Comparison of ENCODE assay signal across 11 cellular contexts in the genomic region with DNA sequence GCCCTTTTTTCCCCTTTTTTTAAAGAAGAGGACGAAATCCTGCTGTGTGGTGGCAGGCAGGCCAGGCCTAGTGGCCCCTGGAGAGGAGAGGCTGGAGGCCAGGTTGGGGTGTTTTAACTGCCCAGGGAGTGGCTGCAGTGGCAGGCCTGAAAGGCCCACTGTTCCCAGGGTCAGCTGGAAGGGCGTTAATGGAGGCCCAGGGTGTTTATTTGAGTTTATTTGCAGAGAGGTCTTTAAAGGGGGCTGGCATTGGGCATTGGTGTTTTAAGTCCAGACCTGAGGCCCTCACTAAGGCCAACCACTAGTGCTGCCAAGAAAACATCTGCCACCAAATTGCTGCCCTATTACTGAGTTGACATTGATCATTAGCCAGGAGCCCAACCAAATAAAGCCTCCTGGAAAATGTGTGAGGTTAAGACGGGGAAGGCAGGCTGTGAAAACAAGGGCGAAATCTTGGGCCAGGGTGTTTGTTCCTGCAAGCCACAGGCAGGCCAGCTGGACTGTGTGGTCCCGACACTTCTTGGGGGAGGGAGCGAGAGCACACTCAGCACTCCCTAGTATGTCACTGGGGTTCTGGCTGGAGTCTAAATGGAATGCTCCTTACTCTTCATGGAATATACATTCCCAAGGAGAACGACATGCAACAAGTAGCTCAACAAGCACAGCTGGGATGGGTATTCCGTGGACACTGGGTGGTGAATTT. TPM values are rescaled to one million over a fixed set of nuclear protein-coding genes. Genes with fewer than 3 reads are reported as not detected.
DNase-seq lines count a peak whose midpoint lies in the region; ATAC-seq, FAIRE-seq and TF ChIP-seq lines count a peak whose summit lies in the region.
"Had no signal": no experiment of that assay in that cellular context is flagged by ENCODE, and none has a peak within 500 bp of the region (broad histone marks: within the 10 kb centered on the region; RNA-seq: fewer than 3 reads in every experiment).

No MANE protein-coding gene starts in this region.

- POLR2A ChIA-PET in HEK293 (lab: Yijun Ruan, JAX), result no interaction called here

- no peaks in the 10 kb centered on the region for H3K36me3 ChIP-seq in HEK293 (ENCODE audit: control insufficient read depth in 2 of 2, insufficient read depth in 1 of 2, low read length in 2 of 2)
- no peaks in the 10 kb centered on the region for H3K36me3 ChIP-seq in hepatocyte (replicated peaks; ENCODE audit: insufficient read depth, low read depth)
- H3K36me3 ChIP-seq in BE2C, result no peaks in the 10 kb centered on the region

- TF ChIP-seq CTCF in HEK293 (tag by site-specific recombination; IDR thresholded peaks at IDR 0.05) (no peak), hepatocyte (IDR thresholded peaks at IDR 0.05; ENCODE audit: poor library complexity) (no peak), BE2C (IDR thresholded peaks at IDR 0.05; ENCODE audit: low read depth, low read length) (no peak)

- peaks cover 84% of the 10 kb centered on the region for H3K79me2 ChIP-seq in hepatocyte

- H3K27ac ChIP-seq in HEK293 (ENCODE audit: extremely low read depth, low read depth, low read length), result no peak overlapping the region
- peak overlapping the region; percentile 65 for H3K27ac ChIP-seq in hepatocyte

- peaks cover 70% of the 10 kb centered on the region for H4K20me1 ChIP-seq in hepatocyte (ENCODE audit: insufficient read depth, poor library complexity, severe bottlenecking)

- no peaks in the 10 kb centered on the region for H3K36me3 Mint-ChIP-seq in activated naive CD8-positive, alpha-beta T cell

- no peak for DNase-seq in hepatocyte (ENCODE audit: low spot score)
- peak; percentile 13 for DNase-seq in renal cortical epithelial cell (ENCODE audit: low read depth)
- DNase-seq in stimulated activated naive CD4-positive, alpha-beta T cell (lab: John Stamatoyannopoulos, UW), result no peak
- DNase-seq in BE2C, result no peak
- no peak for DNase-seq in GM12892 (ENCODE audit: insufficient read length)
- DNase-seq: DMS53; stimulated activated CD8-positive, alpha-beta memory T cell treated with anti-CD3 and anti-CD28 coated beads, Interleukin-4, amount 100 ng/mL, for 48 hours had no signal

- H3K4me3 ChIP-seq in HEK293 (ENCODE audit: low read depth, low read length) (no peak overlapping the region), hepatocyte (no peak overlapping the region), BE2C (ENCODE audit: low read depth, low read length) (no peak overlapping the region)

- no peaks in the 10 kb centered on the region for H3K9me3 Mint-ChIP-seq in activated naive CD8-positive, alpha-beta T cell (ENCODE audit: low read depth)

- CTCF ChIA-PET in HEK293 (lab: Yijun Ruan, JAX), result interaction anchor here (0.7 to 1.3 kb wide), 2 partner anchors 46 to 57 kb away, joined by 3 to 5 read pairs; no protein-coding TSS in a partner anchor

- peak overlapping the region; percentile 86 for H3K27ac Mint-ChIP-seq in activated naive CD8-positive, alpha-beta T cell

- H3K4me1 ChIP-seq in HEK293 (ENCODE audit: control insufficient read depth, insufficient read depth, low read length) (peaks cover 4% of the 10 kb centered on the region; the same call in 1 of the 2 replicates), hepatocyte (ENCODE audit: insufficient read depth) (peaks cover 42% of the 10 kb centered on the region), BE2C (0 out of 2 replicates have a peak, but pooled peaks cover 2% of the 10 kb centered on the region)

- no peak overlapping the region for H2AFZ ChIP-seq in hepatocyte

- H3K4me2 ChIP-seq in hepatocyte, result peak overlapping the region; percentile 94

- H3K27me3 Mint-ChIP-seq in activated naive CD8-positive, alpha-beta T cell, result no peaks in the 10 kb centered on the region

- no peak for ATAC-seq in HG03135 (IDR thresholded peaks at IDR 0.05; ENCODE audit: unreplicated experiment)
- ATAC-seq: HCT116 had no signal

- TF ChIP-seq POLR2A in GM12892 (IDR thresholded peaks at IDR 0.05; ENCODE audit: low read depth, low read length), result no peak

- no peak for FAIRE-seq in GM12892 (lab: Jason Lieb, UNC)

- peaks cover 73% of the 10 kb centered on the region for H3K4me1 Mint-ChIP-seq in activated naive CD8-positive, alpha-beta T cell (ENCODE audit: low read depth)

- H3K9me3 ChIP-seq in HEK293 (ENCODE audit: control insufficient read depth, insufficient read depth, low read depth, low read length), result no peaks in the 10 kb centered on the region
- no peaks in the 10 kb centered on the region for H3K9me3 ChIP-seq in hepatocyte (ENCODE audit: low read depth)
- H3K9me3 ChIP-seq in BE2C, result no peaks in the 10 kb centered on the region

- H3K4me3 Mint-ChIP-seq in activated naive CD8-positive, alpha-beta T cell, result peak overlapping the region; percentile 69

- H3K9me2 ChIP-seq in hepatocyte (replicated peaks; ENCODE audit: insufficient read depth), result no peaks in the 10 kb centered on the region

- WGBS in hepatocyte (ENCODE audit: low lambda C conversion rate, missing lambda C conversion rate), result 78% methylated on average over 8 of the region's 8 CpGs

- no peaks in the 10 kb centered on the region for H3K27me3 ChIP-seq in hepatocyte
- H3K27me3 ChIP-seq in BE2C, result no peaks in the 10 kb centered on the region

TF ChIP-seq in HEK293, 187 proteins besides CTCF, POLR2A, EP300 and RAD21:
- TF ChIP-seq ZNF211 (tag by site-specific recombination; IDR thresholded peaks at IDR 0.05; ENCODE audit: low read depth) (no peak), ZNF626 (tag by site-specific recombination; IDR thresholded peaks at IDR 0.05) (no peak), SCRT1 (tag by site-specific recombination; IDR thresholded peaks at IDR 0.05; ENCODE audit: borderline replicate concordance) (peak; percentile 87), SCRT2 (tag by site-specific recombination; IDR thresholded peaks at IDR 0.05) (peak; percentile 96)
- TF ChIP-seq, protein P1, sequence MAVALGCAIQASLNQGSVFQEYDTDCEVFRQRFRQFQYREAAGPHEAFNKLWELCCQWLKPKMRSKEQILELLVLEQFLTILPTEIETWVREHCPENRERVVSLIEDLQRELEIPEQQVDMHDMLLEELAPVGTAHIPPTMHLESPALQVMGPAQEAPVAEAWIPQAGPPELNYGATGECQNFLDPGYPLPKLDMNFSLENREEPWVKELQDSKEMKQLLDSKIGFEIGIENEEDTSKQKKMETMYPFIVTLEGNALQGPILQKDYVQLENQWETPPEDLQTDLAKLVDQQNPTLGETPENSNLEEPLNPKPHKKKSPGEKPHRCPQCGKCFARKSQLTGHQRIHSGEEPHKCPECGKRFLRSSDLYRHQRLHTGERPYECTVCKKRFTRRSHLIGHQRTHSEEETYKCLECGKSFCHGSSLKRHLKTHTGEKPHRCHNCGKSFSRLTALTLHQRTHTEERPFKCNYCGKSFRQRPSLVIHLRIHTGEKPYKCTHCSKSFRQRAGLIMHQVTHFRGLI (tag by site-specific recombination; IDR thresholded peaks at IDR 0.05), result peak; percentile 81

RNA-seq across cellular contexts. Expression of a gene that starts 5.1 kb away (rescaled TPM):
- total RNA-seq in hepatocyte, result 35.4 and 36.1 TPM in 2 replicates
- 14.9 and 15.2 TPM in 2 replicates for polyA plus RNA-seq in hepatocyte
- total RNA-seq in renal cortical epithelial cell, result 17.2 and 42.6 TPM in 2 replicates
- 14.7 TPM for polyA plus RNA-seq in BE2C (2012; ENCODE audit: insufficient read depth, insufficient read length, low read depth)
- polyA plus RNA-seq in GM12892 (2012; ENCODE audit: missing spikeins), result 18.1 TPM
